ENCODE assay signal across 1 cellular context in the genomic region with DNA sequence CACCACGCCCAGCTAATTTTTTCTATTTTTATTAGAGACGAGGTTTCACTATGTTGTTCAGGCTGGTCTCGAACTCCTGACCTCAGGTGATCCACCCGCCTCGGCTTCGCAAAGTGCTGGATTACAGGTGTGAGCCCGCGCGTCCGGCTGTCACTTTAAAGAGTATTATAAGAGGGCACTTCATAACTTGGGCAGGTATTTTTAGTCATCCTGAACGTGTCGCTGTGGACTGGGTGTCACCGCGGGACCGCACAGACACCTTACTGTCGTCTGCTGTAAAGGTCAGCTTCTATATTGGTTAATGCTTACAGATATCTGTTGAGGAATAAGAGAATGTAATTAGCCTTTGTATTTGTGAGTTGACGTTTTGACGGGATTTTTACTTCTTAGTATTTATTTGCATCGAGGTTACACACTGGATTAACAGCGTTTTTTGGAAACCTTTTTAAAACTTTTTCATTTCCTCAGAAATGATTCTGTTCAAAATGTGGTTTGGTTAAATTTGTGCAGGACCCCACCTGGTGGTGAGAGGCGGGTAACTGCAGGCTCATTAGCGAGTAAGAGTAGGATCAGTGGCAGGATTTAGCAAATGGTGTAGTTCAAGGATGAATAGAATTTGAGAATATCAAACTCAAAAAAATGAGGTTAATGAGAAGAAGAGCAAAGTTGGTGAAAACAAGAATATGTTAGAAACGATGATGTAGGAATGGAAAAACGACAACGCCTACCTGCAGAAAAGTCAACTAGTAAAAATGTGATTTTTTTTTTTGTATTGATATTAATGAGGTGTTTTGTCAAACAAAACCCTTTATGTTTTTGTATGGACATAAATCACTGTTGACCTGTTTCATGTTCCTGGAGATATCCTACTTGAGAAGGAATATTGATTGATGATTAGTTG.
TF ChIP-seq lines count a peak whose summit lies in the region.

No MANE protein-coding gene starts in this region.

TF ChIP-seq in GM23338, 12 proteins besides CTCF, POLR2A, EP300 and RAD21 (continued from another document):
- TF ChIP-seq, protein P1, sequence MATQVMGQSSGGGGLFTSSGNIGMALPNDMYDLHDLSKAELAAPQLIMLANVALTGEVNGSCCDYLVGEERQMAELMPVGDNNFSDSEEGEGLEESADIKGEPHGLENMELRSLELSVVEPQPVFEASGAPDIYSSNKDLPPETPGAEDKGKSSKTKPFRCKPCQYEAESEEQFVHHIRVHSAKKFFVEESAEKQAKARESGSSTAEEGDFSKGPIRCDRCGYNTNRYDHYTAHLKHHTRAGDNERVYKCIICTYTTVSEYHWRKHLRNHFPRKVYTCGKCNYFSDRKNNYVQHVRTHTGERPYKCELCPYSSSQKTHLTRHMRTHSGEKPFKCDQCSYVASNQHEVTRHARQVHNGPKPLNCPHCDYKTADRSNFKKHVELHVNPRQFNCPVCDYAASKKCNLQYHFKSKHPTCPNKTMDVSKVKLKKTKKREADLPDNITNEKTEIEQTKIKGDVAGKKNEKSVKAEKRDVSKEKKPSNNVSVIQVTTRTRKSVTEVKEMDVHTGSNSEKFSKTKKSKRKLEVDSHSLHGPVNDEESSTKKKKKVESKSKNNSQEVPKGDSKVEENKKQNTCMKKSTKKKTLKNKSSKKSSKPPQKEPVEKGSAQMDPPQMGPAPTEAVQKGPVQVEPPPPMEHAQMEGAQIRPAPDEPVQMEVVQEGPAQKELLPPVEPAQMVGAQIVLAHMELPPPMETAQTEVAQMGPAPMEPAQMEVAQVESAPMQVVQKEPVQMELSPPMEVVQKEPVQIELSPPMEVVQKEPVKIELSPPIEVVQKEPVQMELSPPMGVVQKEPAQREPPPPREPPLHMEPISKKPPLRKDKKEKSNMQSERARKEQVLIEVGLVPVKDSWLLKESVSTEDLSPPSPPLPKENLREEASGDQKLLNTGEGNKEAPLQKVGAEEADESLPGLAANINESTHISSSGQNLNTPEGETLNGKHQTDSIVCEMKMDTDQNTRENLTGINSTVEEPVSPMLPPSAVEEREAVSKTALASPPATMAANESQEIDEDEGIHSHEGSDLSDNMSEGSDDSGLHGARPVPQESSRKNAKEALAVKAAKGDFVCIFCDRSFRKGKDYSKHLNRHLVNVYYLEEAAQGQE (IDR thresholded peaks at IDR 0.05; ENCODE audit: unreplicated experiment): no peak
